In genomic region chr3:180161770-180162169, GRCh38 we compare ENCODE assay signal across 33 cellular contexts.
DNase-seq lines count a peak whose midpoint lies in the region; ATAC-seq, FAIRE-seq and TF ChIP-seq lines count a peak whose summit lies in the region.
"Had no signal": no experiment of that assay in that cellular context is flagged by ENCODE, and none has a peak within 500 bp of the region (broad histone marks: within the 10 kb centered on the region; RNA-seq: fewer than 3 reads in every experiment).

No MANE protein-coding gene starts in this region.

- intact Hi-C loops in HepG2 (cut with micrococcal nuclease; ENCODE audit: unreplicated experiment) (no loop called here), right lobe of liver (cut with DNase I) (no loop called here)

- H2AK5ac ChIP-seq in H1 (ENCODE audit: low read depth, low read length) (no peak overlapping the region), neuronal stem cell (ENCODE audit: low read depth, low read length) (no peak overlapping the region)

- 6% methylated on average over 9 of the region's 9 CpGs for WGBS in HepG2 (ENCODE audit: low lambda C conversion rate)
- WGBS in right lobe of liver (ENCODE audit: insufficient coverage, low coverage, low lambda C conversion rate, missing lambda C conversion rate), result 47% methylated on average over 7 of the region's 9 CpGs
- WGBS in H1 (ENCODE audit: extremely low coverage in 1 of 2, insufficient coverage in 1 of 2, insufficient read length in 1 of 2, insufficient replicate concordance in 2 of 2, low coverage in 1 of 2, low lambda C conversion rate in 2 of 2, missing lambda C conversion rate in 1 of 2), 2 experiments, result 92% methylated on average over 9 of the region's 9 CpGs; no CpG with 5 or more reads in 1 of the 2 experiments
- no CpG with 5 or more reads among the region's 9 CpGs for WGBS in neuronal stem cell (ENCODE audit: extremely low coverage in 2 of 2, insufficient read length in 2 of 2, insufficient replicate concordance in 1 of 2), 2 donors

- no peak for ATAC-seq in HepG2
- no peak for ATAC-seq in right lobe of liver
- ATAC-seq: A549; CD8-positive, alpha-beta T cell had no signal

- H3K79me2 ChIP-seq in HepG2 (ENCODE audit: insufficient read depth, low read length), result no peaks in the 10 kb centered on the region
- H3K79me2 ChIP-seq in H1 (ENCODE audit: control insufficient read depth in 1 of 2, insufficient read depth in 2 of 2, low read length in 2 of 2), result no peaks in the 10 kb centered on the region

- H3K23me2 ChIP-seq in H1 (ENCODE audit: low read depth, low read length), result no peaks in the 10 kb centered on the region

- H3K27ac ChIP-seq in HepG2 (ENCODE audit: extremely low read length, insufficient read depth, low read length) (no peak overlapping the region), right lobe of liver (no peak overlapping the region), H1 (ENCODE audit: low read depth, low read length) (no peak overlapping the region), neuronal stem cell (replicated peaks; ENCODE audit: low read length) (no peak overlapping the region)
- H3K27ac ChIP-seq: 22Rv1; A549; BLaER1; BLaER1 treated with 17β-estradiol and CSF1 and Interleukin-3, amounts not matched to agents 10 nM and 100 nM; C4-2B had no signal

- no peak overlapping the region for H4K91ac ChIP-seq in H1 (replicated peaks; ENCODE audit: insufficient read length, low read length)
- no peak overlapping the region for H4K91ac ChIP-seq in neuronal stem cell (ENCODE audit: low read depth, low read length, poor library complexity)

- no peak overlapping the region for H2BK5ac ChIP-seq in H1 (ENCODE audit: low read depth, low read length)
- H2BK5ac ChIP-seq in neuronal stem cell (ENCODE audit: low read length), result no peak overlapping the region

- FAIRE-seq in HepG2 (lab: Jason Lieb, UNC) (no peak), H1 (lab: Jason Lieb, UNC) (no peak)
- FAIRE-seq: A204.1, A549, D721Med had no signal

- H4K8ac ChIP-seq in H1 (ENCODE audit: extremely low read depth, insufficient read depth, low read length), result no peak overlapping the region; the same call in 1 of the 2 replicates
- no peak overlapping the region for H4K8ac ChIP-seq in neuronal stem cell (ENCODE audit: low read depth, low read length)

- CTCF ChIA-PET in HepG2 (lab: Yijun Ruan, JAX; ENCODE audit: low intra/inter-chr PET ratio, low total read pairs) (no interaction called here), H1 (lab: Charles Lee; ENCODE audit: partially characterized antibody) (no interaction called here)

- TF ChIP-seq RAD21 in HepG2 (CRISPR knock-in tag; IDR thresholded peaks at IDR 0.05) (no peak), H1 (IDR thresholded peaks at IDR 0.05 in 1 of 2, conservative IDR thresholded peaks at IDR 0.05 in 1 of 2; ENCODE audit: low read depth in 2 of 2, low read length in 2 of 2) (no peak)

- H3K56ac ChIP-seq in H1 (replicated peaks; ENCODE audit: insufficient read length, low read depth, low read length), result no peak overlapping the region

- H3K9me3 ChIP-seq in HepG2 (ENCODE audit: low read length) (no peaks in the 10 kb centered on the region), right lobe of liver (no peaks in the 10 kb centered on the region), H1 (ENCODE audit: insufficient read depth in 2 of 2, low read depth in 1 of 2, low read length in 1 of 2) (no peaks in the 10 kb centered on the region), neuronal stem cell (replicated peaks in 1 of 2; ENCODE audit: control insufficient read depth in 2 of 2, insufficient read depth in 1 of 2, low read depth in 1 of 2, low read length in 2 of 2) (no peaks in the 10 kb centered on the region)
- H3K9me3 ChIP-seq: A549, BE2C, Caco-2 had no signal

- H3K14ac ChIP-seq in H1 (ENCODE audit: insufficient read length) (no peak overlapping the region), neuronal stem cell (ENCODE audit: low read length) (peak overlapping the region; percentile 71)

- DNase-seq in HepG2 (ENCODE audit: low spot score) (no peak), right lobe of liver (no peak), H1 (ENCODE audit: low read depth in 1 of 2, low spot score in 2 of 2) (no peak), neuronal stem cell (ENCODE audit: low spot score) (no peak), DMS114 treated with DMSO at 0.1 percent for 48 hours (lab: John Stamatoyannopoulos, UW; ENCODE audit: unreplicated experiment) (no peak), kidney tubule cell (ENCODE audit: low spot score) (no peak)
- DNase-seq: 8988T; ACHN; AML-193; BE2C; C1 segment of cervical spinal cord; Caco-2; Calu3; CD4-positive, alpha-beta memory T cell; CD4-positive, alpha-beta T cell; CD4-positive, CD25-positive, alpha-beta regulatory T cell; CD8-positive, alpha-beta memory T cell; CD8-positive, alpha-beta T cell; COR-L47; DMS 273 treated with DMSO at 0.1 percent for 48 hours; DMS153; DMS53; DMS79; DMS79 treated with DMSO at 0.1 percent for 48 hours; DND-41; EL had no signal

- TF ChIP-seq EP300 in HepG2 (IDR thresholded peaks at IDR 0.05; ENCODE audit: low read depth in 2 of 2, low read length in 2 of 2), result no peak
- TF ChIP-seq EP300 in HepG2 (CRISPR knock-in tag; IDR thresholded peaks at IDR 0.05; ENCODE audit: borderline replicate concordance), result no peak
- TF ChIP-seq EP300 in H1 (IDR thresholded peaks at IDR 0.05; ENCODE audit: borderline replicate concordance in 1 of 2, low read depth in 2 of 2, low read length in 2 of 2), result no peak

- H3K36me3 ChIP-seq in HepG2 (replicated peaks in 1 of 2; ENCODE audit: control insufficient read depth in 1 of 2, insufficient read depth in 2 of 2, low read length in 2 of 2) (no peaks in the 10 kb centered on the region), right lobe of liver (no peaks in the 10 kb centered on the region), H1 (ENCODE audit: control insufficient read depth in 2 of 4, insufficient read depth in 4 of 4, low read length in 3 of 4) (no peaks in the 10 kb centered on the region), neuronal stem cell (replicated peaks in 1 of 2; ENCODE audit: control insufficient read depth in 2 of 2, insufficient read depth in 2 of 2, low read length in 2 of 2) (no peaks in the 10 kb centered on the region)
- H3K36me3 ChIP-seq: BE2C; BLaER1; BLaER1 treated with 17β-estradiol and CSF1 and Interleukin-3, amounts not matched to agents 10 nM and 100 nM had no signal

- H4K20me1 ChIP-seq in HepG2 (ENCODE audit: insufficient read depth, low read length), result no peaks in the 10 kb centered on the region
- H4K20me1 ChIP-seq in H1 (replicated peaks in 1 of 2; ENCODE audit: control insufficient read depth in 1 of 2, insufficient read depth in 2 of 2, low read length in 2 of 2), result no peaks in the 10 kb centered on the region
- H4K20me1 ChIP-seq: BLaER1; BLaER1 treated with 17β-estradiol and CSF1 and Interleukin-3, amounts not matched to agents 10 nM and 100 nM had no signal

- H2BK120ac ChIP-seq in H1 (replicated peaks; ENCODE audit: low read depth, low read length) (no peak overlapping the region), neuronal stem cell (ENCODE audit: low read depth, low read length) (no peak overlapping the region)

- no peak overlapping the region for H3K4me3 ChIP-seq in HepG2 (replicated peaks in 1 of 3; ENCODE audit: insufficient read depth in 1 of 3, low read depth in 2 of 3, low read length in 3 of 3)
- no peak overlapping the region for H3K4me3 ChIP-seq in right lobe of liver
- no peak overlapping the region for H3K4me3 ChIP-seq in H1 (ENCODE audit: extremely low read depth in 1 of 4, insufficient read depth in 2 of 4, low read depth in 3 of 4, low read length in 4 of 4)
- H3K4me3 ChIP-seq in neuronal stem cell (ENCODE audit: low read length in 2 of 2), result no peak overlapping the region
- H3K4me3 ChIP-seq: A549; BLaER1; BLaER1 treated with 17β-estradiol and CSF1 and Interleukin-3, amounts not matched to agents 10 nM and 100 nM had no signal

- H3K23ac ChIP-seq in H1 (ENCODE audit: insufficient read length) (no peak overlapping the region), neuronal stem cell (ENCODE audit: low read depth, low read length, poor library complexity) (no peak overlapping the region)

- H2BK20ac ChIP-seq in H1 (ENCODE audit: low read length), result no peak overlapping the region

- H3K79me1 ChIP-seq in H1 (ENCODE audit: low read depth, low read length) (no peaks in the 10 kb centered on the region), neuronal stem cell (ENCODE audit: low read depth, low read length) (no peaks in the 10 kb centered on the region)

- H3K27me3 ChIP-seq in HepG2 (ENCODE audit: control insufficient read depth in 1 of 2, insufficient read depth in 2 of 2, low read length in 2 of 2) (no peaks in the 10 kb centered on the region; a peak in 1 of 5 replicates), right lobe of liver (no peaks in the 10 kb centered on the region), H1 (replicated peaks in 1 of 4; ENCODE audit: control insufficient read depth in 3 of 4, extremely low read depth in 1 of 4, insufficient read depth in 3 of 4, low read length in 3 of 4) (no peaks in the 10 kb centered on the region), neuronal stem cell (ENCODE audit: control insufficient read depth in 3 of 3, insufficient read depth in 3 of 3, low read depth in 1 of 3, low read length in 3 of 3) (no peaks in the 10 kb centered on the region)
- H3K27me3 ChIP-seq: BE2C; BLaER1; BLaER1 treated with 17β-estradiol and CSF1 and Interleukin-3, amounts not matched to agents 10 nM and 100 nM had no signal

- no peak overlapping the region for H3K9ac ChIP-seq in HepG2 (ENCODE audit: insufficient read depth, low read depth, low read length)
- H3K9ac ChIP-seq in H1 (replicated peaks in 1 of 4; ENCODE audit: extremely low read depth in 1 of 4, low read depth in 3 of 4, low read length in 3 of 4), result no peak overlapping the region
- H3K9ac ChIP-seq in neuronal stem cell (ENCODE audit: low read depth, low read length, poor library complexity), result no peak overlapping the region
- H3K9ac ChIP-seq: BLaER1; BLaER1 treated with 17β-estradiol and CSF1 and Interleukin-3, amounts not matched to agents 10 nM and 100 nM had no signal

- H2AFZ ChIP-seq in HepG2 (ENCODE audit: low read length) (no peak overlapping the region), H1 (ENCODE audit: low read length) (no peak overlapping the region), neuronal stem cell (ENCODE audit: low read length) (no peak overlapping the region)

- no TSS peak for BruUV-seq in HepG2 (replicated peaks; lab: Mats Ljungman, UMichigan)

- H3K4me1 ChIP-seq in HepG2 (ENCODE audit: insufficient read depth, low read length) (no peaks in the 10 kb centered on the region), right lobe of liver (no peaks in the 10 kb centered on the region), H1 (replicated peaks in 1 of 4; ENCODE audit: control insufficient read depth in 3 of 4, insufficient read depth in 4 of 4, low read length in 3 of 4) (peaks cover 0 to 5% (median 0%) of the 10 kb centered on the region in 4 experiments; a peak in 1 of 7 replicates), neuronal stem cell (ENCODE audit: control insufficient read depth in 2 of 2, insufficient read depth in 1 of 2, low read depth in 1 of 2, low read length in 2 of 2) (no peaks in the 10 kb centered on the region)
- H3K4me1 ChIP-seq: A549, BE2C, Caco-2 had no signal

- no peak overlapping the region for H3K4ac ChIP-seq in H1 (replicated peaks; ENCODE audit: insufficient read length, low read depth, low read length)
- H3K4ac ChIP-seq in neuronal stem cell (ENCODE audit: low read length), result no peak overlapping the region

- no peak for TF ChIP-seq CTCF in HepG2 (CRISPR knock-in tag; IDR thresholded peaks at IDR 0.05)
- no peak for TF ChIP-seq CTCF in right lobe of liver (IDR thresholded peaks at IDR 0.05)
- TF ChIP-seq CTCF in H1 (IDR thresholded peaks at IDR 0.05; ENCODE audit: control extremely low read depth in 1 of 3, insufficient read depth in 1 of 3, low read depth in 1 of 3, low read length in 3 of 3), result no peak

- in situ Hi-C loops in HepG2 (cut with HindIII; ENCODE audit: extremely low pct_ligation_motif_present, low pct_unique_long_range_greater_than_20kb), result no loop called here

- H2BK15ac ChIP-seq in H1 (ENCODE audit: low read length) (no peak overlapping the region), neuronal stem cell (ENCODE audit: low read length) (no peak overlapping the region)

- H4K5ac ChIP-seq in H1 (ENCODE audit: insufficient read length, low read depth, low read length), result no peak overlapping the region

- no peak overlapping the region for H2BK12ac ChIP-seq in H1 (ENCODE audit: low read depth, low read length)
- H2BK12ac ChIP-seq in neuronal stem cell (ENCODE audit: low read length), result no peak overlapping the region

- H3K4me2 ChIP-seq in HepG2 (ENCODE audit: low read depth, low read length), result no peak overlapping the region
- H3K4me2 ChIP-seq in H1 (ENCODE audit: insufficient read depth in 1 of 2, low read depth in 2 of 2, low read length in 2 of 2), result no peak overlapping the region
- H3K4me2 ChIP-seq in neuronal stem cell (ENCODE audit: insufficient read depth, low read length, poor library complexity, severe bottlenecking), result no peak overlapping the region
- H3K4me2 ChIP-seq: A549; BLaER1; BLaER1 treated with 17β-estradiol and CSF1 and Interleukin-3, amounts not matched to agents 10 nM and 100 nM had no signal

- TF ChIP-seq POLR2A in HepG2 (IDR thresholded peaks at IDR 0.05; ENCODE audit: insufficient read depth in 1 of 2, low read depth in 2 of 2, low read length in 2 of 2) (no peak), right lobe of liver (IDR thresholded peaks at IDR 0.05) (no peak), H1 (IDR thresholded peaks at IDR 0.05; ENCODE audit: control extremely low read depth in 1 of 2, low read depth in 2 of 2, low read length in 2 of 2) (no peak)

- POLR2A ChIA-PET in HepG2 (lab: Yijun Ruan, JAX), result no interaction called here
- POLR2A ChIA-PET in H1 (lab: Charles Lee; ENCODE audit: partially characterized antibody), result no interaction called here

- H3K18ac ChIP-seq in H1 (ENCODE audit: extremely low read depth, low read length) (no peak overlapping the region), neuronal stem cell (ENCODE audit: low read length) (no peak overlapping the region)

Comparison
In these comparisons a context has a peak if more than half of its experiments do, and no peak if none do; other contexts are left out.
1. Of the 41 proteins assayed by ChIP-seq in both HepG2 and H1: peak only in HepG2: none; only in H1: TBP; in both: none; in neither: 40.